ENCODE assay signal across 13 cellular contexts in the genomic region with DNA sequence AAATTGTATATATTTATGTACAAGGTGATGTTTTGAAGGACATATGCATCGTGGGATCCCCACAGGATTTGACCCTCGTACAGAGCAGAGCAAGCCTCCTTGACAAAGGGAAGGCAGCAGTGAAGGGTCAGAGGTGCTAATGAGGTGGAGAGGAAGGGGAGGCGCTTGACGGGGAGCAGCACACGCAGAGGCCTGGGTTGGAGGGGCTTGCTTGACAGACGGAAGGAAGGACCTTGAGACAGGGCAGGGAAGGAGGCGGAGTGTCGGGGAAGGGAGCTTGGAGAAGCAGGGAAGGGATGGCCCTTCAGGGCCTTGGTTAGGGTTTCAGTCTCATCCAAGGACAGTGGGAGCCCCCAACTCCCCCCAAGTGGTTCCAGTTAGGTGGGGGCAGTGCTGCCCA.
"Had no signal": no experiment of that assay in that cellular context is flagged by ENCODE, and none has a peak within 500 bp of the region (broad histone marks: within the 10 kb centered on the region; RNA-seq: fewer than 3 reads in every experiment).

No MANE protein-coding gene starts in this region.

- H3K27ac ChIP-seq: lower lobe of right lung, spleen had no signal

- H3K36me3 Mint-ChIP-seq: activated naive CD4-positive, alpha-beta T cell treated with anti-CD3 and anti-CD28 coated beads, Interleukin-2, amount 10 ng/mL, durations not matched to agents 7 days and 5 days had no signal

- H3K9me3 ChIP-seq: ascending aorta, lower lobe of right lung, sigmoid colon, spleen had no signal

- H3K4me3 ChIP-seq: ascending aorta, lower lobe of right lung, sigmoid colon, spleen had no signal

- ATAC-seq: esophagus mucosa, lower lobe of right lung had no signal

- H3K27ac Mint-ChIP-seq: activated naive CD4-positive, alpha-beta T cell treated with anti-CD3 and anti-CD28 coated beads, Interleukin-2, amount 10 ng/mL, durations not matched to agents 7 days and 5 days; activated T-cell treated with anti-CD3 and anti-CD28 coated beads, Interleukin-2, amount 50 U/mL, for 24 hours; T-helper 1 cell treated with Interleukin-12 subunit alpha and Interleukin-12 subunit beta and Interleukin-4 antibody, amounts not matched to agents 30 μg/mL and 1 μg/mL, for 36 hours had no signal

- H3K4me3 Mint-ChIP-seq: activated naive CD4-positive, alpha-beta T cell treated with anti-CD3 and anti-CD28 coated beads, Interleukin-2, amount 10 ng/mL, durations not matched to agents 7 days and 5 days; activated T-cell treated with anti-CD3 and anti-CD28 coated beads, Interleukin-2, amount 50 U/mL, for 24 hours; T-helper 1 cell treated with Interleukin-12 subunit alpha and Interleukin-12 subunit beta and Interleukin-4 antibody, amounts not matched to agents 30 μg/mL and 1 μg/mL, for 36 hours had no signal

- H3K9me3 Mint-ChIP-seq: activated naive CD4-positive, alpha-beta T cell treated with anti-CD3 and anti-CD28 coated beads, Interleukin-2, amount 10 ng/mL, durations not matched to agents 7 days and 5 days; activated T-cell treated with anti-CD3 and anti-CD28 coated beads, Interleukin-2, amount 50 U/mL, for 24 hours; T-helper 1 cell treated with Interleukin-12 subunit alpha and Interleukin-12 subunit beta and Interleukin-4 antibody, amounts not matched to agents 30 μg/mL and 1 μg/mL, for 36 hours had no signal

- H3K27me3 Mint-ChIP-seq: activated T-cell treated with anti-CD3 and anti-CD28 coated beads, Interleukin-2, amount 50 U/mL, for 24 hours had no signal

- DNase-seq: activated CD4-positive, alpha-beta T cell treated with anti-CD3 and anti-CD28 coated beads for 1 hour; activated CD4-positive, alpha-beta T cell treated with anti-CD3 and anti-CD28 coated beads, Interleukin-2, amount 50 U/mL, for 48 hours; activated naive CD4-positive, alpha-beta T cell treated with anti-CD3 and anti-CD28 coated beads, Interleukin-2, amount 10 ng/mL, durations not matched to agents 7 days and 5 days; activated T-cell treated with anti-CD3 and anti-CD28 coated beads, Interleukin-2, amount 50 U/mL, for 24 hours; hippocampal formation; lower lobe of right lung; midbrain; sigmoid colon; spleen; stimulated activated CD4-positive, alpha-beta T cell treated with anti-CD3 and anti-CD28 coated beads, Interleukin-1b, Interleukin-23, amount 100 ng/mL, for 48 hours had no signal

- H3K36me3 ChIP-seq: ascending aorta, lower lobe of right lung, sigmoid colon, spleen had no signal

- H3K27me3 ChIP-seq: ascending aorta, sigmoid colon, spleen had no signal
